In genomic region chr3:44338010-44338827, GRCh38 we compare ENCODE assay signal across 1 cellular context.
A peak's percentile ranks its signal among the peaks of the same experiment; 100 is the strongest.
TF ChIP-seq lines count a peak whose summit lies in the region.

TSS of gene TCAIM (plus strand) at chr3:44338766. CDS start at chr3:44354783, 16,017 bp downstream.

TF ChIP-seq in WTC11, 78 proteins besides CTCF, POLR2A, EP300 and RAD21 (continued from another document):
- TF ChIP-seq ZNF281 (CRISPR knock-in tag; IDR thresholded peaks at IDR 0.05), result peak; percentile 51
- TF ChIP-seq JUN (CRISPR knock-in tag; IDR thresholded peaks at IDR 0.05), result peak; percentile 90
- no peak for TF ChIP-seq ZMAT4 (CRISPR knock-in tag; IDR thresholded peaks at IDR 0.05)
- TF ChIP-seq, protein P1, sequence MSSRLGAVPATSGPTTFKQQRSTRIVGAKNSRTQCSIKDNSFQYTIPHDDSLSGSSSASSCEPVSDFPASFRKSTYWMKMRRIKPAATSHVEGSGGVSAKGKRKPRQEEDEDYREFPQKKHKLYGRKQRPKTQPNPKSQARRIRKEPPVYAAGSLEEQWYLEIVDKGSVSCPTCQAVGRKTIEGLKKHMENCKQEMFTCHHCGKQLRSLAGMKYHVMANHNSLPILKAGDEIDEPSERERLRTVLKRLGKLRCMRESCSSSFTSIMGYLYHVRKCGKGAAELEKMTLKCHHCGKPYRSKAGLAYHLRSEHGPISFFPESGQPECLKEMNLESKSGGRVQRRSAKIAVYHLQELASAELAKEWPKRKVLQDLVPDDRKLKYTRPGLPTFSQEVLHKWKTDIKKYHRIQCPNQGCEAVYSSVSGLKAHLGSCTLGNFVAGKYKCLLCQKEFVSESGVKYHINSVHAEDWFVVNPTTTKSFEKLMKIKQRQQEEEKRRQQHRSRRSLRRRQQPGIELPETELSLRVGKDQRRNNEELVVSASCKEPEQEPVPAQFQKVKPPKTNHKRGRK (CRISPR knock-in tag; IDR thresholded peaks at IDR 0.05; ENCODE audit: borderline replicate concordance), result no peak
- no peak for TF ChIP-seq ZNF396 (CRISPR knock-in tag; IDR thresholded peaks at IDR 0.05; ENCODE audit: borderline replicate concordance)
- TF ChIP-seq GTF2I (CRISPR knock-in tag; conservative IDR thresholded peaks at IDR 0.05), result no peak
- peak; percentile 75 for TF ChIP-seq USF1 (CRISPR knock-in tag; IDR thresholded peaks at IDR 0.05)
- 0 out of 2 replicates have a peak, but pooled peaks have one; percentile 53 for TF ChIP-seq NR2C2 (CRISPR knock-in tag; IDR thresholded peaks at IDR 0.05)
- peak; percentile 78 for TF ChIP-seq PRDM15 (CRISPR knock-in tag; IDR thresholded peaks at IDR 0.05)
- TF ChIP-seq MYBL2 (CRISPR knock-in tag; IDR thresholded peaks at IDR 0.05), result peak; percentile 90
- no peak for TF ChIP-seq ATF2 (CRISPR knock-in tag; IDR thresholded peaks at IDR 0.05; ENCODE audit: borderline replicate concordance, low read depth)
- TF ChIP-seq TP53 (CRISPR knock-in tag; IDR thresholded peaks at IDR 0.05), result peak; percentile 24; the same call in 1 of the 2 replicates
- peak; percentile 99 for TF ChIP-seq MAX (CRISPR knock-in tag; IDR thresholded peaks at IDR 0.05)
- peak; percentile 76; the same call in 1 of the 2 replicates for TF ChIP-seq FOXK1 (CRISPR knock-in tag; IDR thresholded peaks at IDR 0.05)
- TF ChIP-seq PREB (CRISPR knock-in tag; IDR thresholded peaks at IDR 0.05; ENCODE audit: borderline replicate concordance), result peak; percentile 94
- TF ChIP-seq ZBTB21 (CRISPR knock-in tag; IDR thresholded peaks at IDR 0.05; ENCODE audit: borderline replicate concordance), result peak; percentile 68; the same call in 1 of the 2 replicates
- TF ChIP-seq SP1 (CRISPR knock-in tag; conservative IDR thresholded peaks at IDR 0.05), result peak; percentile 14
- no peak for TF ChIP-seq OVOL2 (CRISPR knock-in tag; IDR thresholded peaks at IDR 0.05; ENCODE audit: borderline replicate concordance)
- TF ChIP-seq ZNF317 (CRISPR knock-in tag; IDR thresholded peaks at IDR 0.05; ENCODE audit: borderline replicate concordance, low read depth), result no peak
- no peak for TF ChIP-seq NFATC4 (CRISPR knock-in tag; IDR thresholded peaks at IDR 0.05)
- TF ChIP-seq ESRRA (CRISPR knock-in tag; IDR thresholded peaks at IDR 0.05; ENCODE audit: borderline replicate concordance), result peak; percentile 96
- TF ChIP-seq E2F4 (CRISPR knock-in tag; IDR thresholded peaks at IDR 0.05; ENCODE audit: borderline replicate concordance, low read depth), result no peak
- TF ChIP-seq, protein P2, sequence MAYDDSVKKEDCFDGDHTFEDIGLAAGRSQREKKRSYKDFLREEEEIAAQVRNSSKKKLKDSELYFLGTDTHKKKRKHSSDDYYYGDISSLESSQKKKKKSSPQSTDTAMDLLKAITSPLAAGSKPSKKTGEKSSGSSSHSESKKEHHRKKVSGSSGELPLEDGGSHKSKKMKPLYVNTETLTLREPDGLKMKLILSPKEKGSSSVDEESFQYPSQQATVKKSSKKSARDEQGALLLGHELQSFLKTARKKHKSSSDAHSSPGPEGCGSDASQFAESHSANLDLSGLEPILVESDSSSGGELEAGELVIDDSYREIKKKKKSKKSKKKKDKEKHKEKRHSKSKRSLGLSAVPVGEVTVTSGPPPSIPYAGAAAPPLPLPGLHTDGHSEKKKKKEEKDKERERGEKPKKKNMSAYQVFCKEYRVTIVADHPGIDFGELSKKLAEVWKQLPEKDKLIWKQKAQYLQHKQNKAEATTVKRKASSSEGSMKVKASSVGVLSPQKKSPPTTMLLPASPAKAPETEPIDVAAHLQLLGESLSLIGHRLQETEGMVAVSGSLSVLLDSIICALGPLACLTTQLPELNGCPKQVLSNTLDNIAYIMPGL (CRISPR knock-in tag; IDR thresholded peaks at IDR 0.05), result peak; percentile 62
- TF ChIP-seq STAT6 (CRISPR knock-in tag; conservative IDR thresholded peaks at IDR 0.05; ENCODE audit: low read depth), result no peak
- peak; percentile 86; the same call in 1 of the 2 replicates for TF ChIP-seq KAT7 (CRISPR knock-in tag; IDR thresholded peaks at IDR 0.05; ENCODE audit: borderline replicate concordance)
- TF ChIP-seq ZNF219 (CRISPR knock-in tag; IDR thresholded peaks at IDR 0.05; ENCODE audit: borderline replicate concordance), result no peak
- peak; percentile 84 for TF ChIP-seq E2F1 (CRISPR knock-in tag; IDR thresholded peaks at IDR 0.05)
- no peak for TF ChIP-seq MLX (CRISPR knock-in tag; IDR thresholded peaks at IDR 0.05)
- TF ChIP-seq CDX4 (CRISPR knock-in tag; IDR thresholded peaks at IDR 0.05; ENCODE audit: borderline replicate concordance), result no peak
- TF ChIP-seq, protein P3, sequence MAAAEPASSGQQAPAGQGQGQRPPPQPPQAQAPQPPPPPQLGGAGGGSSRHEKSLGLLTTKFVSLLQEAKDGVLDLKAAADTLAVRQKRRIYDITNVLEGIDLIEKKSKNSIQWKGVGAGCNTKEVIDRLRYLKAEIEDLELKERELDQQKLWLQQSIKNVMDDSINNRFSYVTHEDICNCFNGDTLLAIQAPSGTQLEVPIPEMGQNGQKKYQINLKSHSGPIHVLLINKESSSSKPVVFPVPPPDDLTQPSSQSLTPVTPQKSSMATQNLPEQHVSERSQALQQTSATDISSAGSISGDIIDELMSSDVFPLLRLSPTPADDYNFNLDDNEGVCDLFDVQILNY (CRISPR knock-in tag; IDR thresholded peaks at IDR 0.05), result peak; percentile 86
- peak; percentile 91 for TF ChIP-seq SMAD3 (CRISPR knock-in tag; IDR thresholded peaks at IDR 0.05; ENCODE audit: borderline replicate concordance)
